In the genomic region with DNA sequence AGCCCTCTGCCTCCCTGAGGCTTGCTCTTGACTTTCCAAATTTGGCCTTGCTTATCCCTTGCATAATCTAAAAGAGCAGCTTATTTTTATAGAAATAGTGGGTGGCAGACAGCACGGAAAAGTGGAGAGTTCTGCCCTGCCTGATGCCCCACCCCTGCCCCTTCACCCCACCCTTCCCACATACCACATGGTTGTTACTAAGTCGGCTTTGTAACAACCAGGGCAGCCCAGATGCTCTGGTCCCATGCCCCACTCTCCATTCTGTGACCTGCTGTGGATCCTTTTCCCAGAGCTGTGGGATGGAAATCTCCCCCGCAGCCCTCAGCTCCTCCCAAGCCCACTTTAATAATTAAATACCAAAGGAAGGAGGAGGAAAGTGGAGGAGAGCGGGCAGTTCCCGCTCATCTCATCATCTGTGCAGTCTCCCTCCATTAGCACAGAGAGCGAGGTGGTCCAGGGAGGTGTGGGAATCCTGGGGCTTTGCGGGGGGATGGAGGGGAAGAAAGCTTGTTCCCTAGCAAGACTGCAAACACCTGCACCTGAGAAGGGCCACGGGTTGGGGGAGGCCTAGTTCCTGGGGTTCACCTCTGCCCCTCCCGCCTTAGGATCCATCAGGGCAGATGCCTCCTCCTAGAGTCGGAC, we compare ENCODE assay signal across 17 cellular contexts. TPM values are rescaled to one million over a fixed set of nuclear protein-coding genes. Genes with fewer than 3 reads are reported as not detected.
DNase-seq lines count a peak whose midpoint lies in the region; ATAC-seq and TF ChIP-seq lines count a peak whose summit lies in the region.
"Had no signal": no experiment of that assay in that cellular context is flagged by ENCODE, and none has a peak within 500 bp of the region (broad histone marks: within the 10 kb centered on the region; RNA-seq: fewer than 3 reads in every experiment).

No MANE protein-coding gene starts in this region.

- H2AFZ ChIP-seq in hepatocyte: no peak overlapping the region

- H3K4me3 ChIP-seq in right atrium auricular region (no peak overlapping the region), heart left ventricle (no peak overlapping the region), hepatocyte (no peak overlapping the region), prostate gland (no peak overlapping the region)

- H3K9me3 ChIP-seq in right atrium auricular region: no peaks in the 10 kb centered on the region
- H3K9me3 ChIP-seq in heart left ventricle: no peaks in the 10 kb centered on the region
- H3K9me3 ChIP-seq in hepatocyte (ENCODE audit: low read depth): no peaks in the 10 kb centered on the region
- no peaks in the 10 kb centered on the region for H3K9me3 ChIP-seq in prostate gland

- intact Hi-C loops in heart left ventricle (cut with DNase I): no loop called here
- intact Hi-C loops in prostate gland (cut with DNase I): no loop called here

- H3K27ac ChIP-seq in right atrium auricular region: peak overlapping the region; percentile 63 to 69
- H3K27ac ChIP-seq in heart left ventricle: peak overlapping the region in 1 of 12 donors; percentile 93
- no peak overlapping the region for H3K27ac ChIP-seq in hepatocyte
- peak overlapping the region; percentile 56 to 60 for H3K27ac ChIP-seq in prostate gland

- DNase-seq in right atrium auricular region (ENCODE audit: low spot score) (no peak), heart left ventricle (no peak), hepatocyte (ENCODE audit: low spot score) (peak; percentile 3), prostate gland (ENCODE audit: low spot score) (no peak), AG08396 (ENCODE audit: low spot score) (no peak), hypothalamus (lab: John Stamatoyannopoulos, UW) (no peak)
- DNase-seq: ACHN; activated CD4-positive, alpha-beta T cell treated with anti-CD3 and anti-CD28 coated beads, Interleukin-2, amount 50 U/mL, for 1 hour; activated T-cell treated with anti-CD3 and anti-CD28 coated beads, Interleukin-2, amount 50 U/mL, for 48 hours; NCI-H1436 treated with DMSO at 0.1 percent for 48 hours; NCI-H510A; small intestine; stimulated activated naive CD8-positive, alpha-beta T cell treated with anti-CD3 and anti-CD28 coated beads, Interleukin-15, amount 100 ng/mL, for 72 hours had no signal

- peaks cover 13% of the 10 kb centered on the region for H3K36me3 ChIP-seq in right atrium auricular region
- peaks cover 0 to 21% (median 0%) of the 10 kb centered on the region in 9 donors for H3K36me3 ChIP-seq in heart left ventricle
- H3K36me3 ChIP-seq in hepatocyte (replicated peaks; ENCODE audit: insufficient read depth, low read depth): no peaks in the 10 kb centered on the region
- H3K36me3 ChIP-seq in prostate gland: no peaks in the 10 kb centered on the region

- H3K4me2 ChIP-seq in hepatocyte: no peak overlapping the region

- no peaks in the 10 kb centered on the region for H4K20me1 ChIP-seq in hepatocyte (ENCODE audit: insufficient read depth, poor library complexity, severe bottlenecking)

- no peaks in the 10 kb centered on the region for H3K79me2 ChIP-seq in hepatocyte

- H3K27me3 ChIP-seq in right atrium auricular region (no peaks in the 10 kb centered on the region), heart left ventricle (no peaks in the 10 kb centered on the region), hepatocyte (no peaks in the 10 kb centered on the region), prostate gland (replicated peaks; ENCODE audit: insufficient read depth) (no peaks in the 10 kb centered on the region)

- no peak for TF ChIP-seq POLR2A in heart left ventricle (IDR thresholded peaks at IDR 0.05)
- no peak for TF ChIP-seq POLR2A in prostate gland (IDR thresholded peaks at IDR 0.05)

- no peak for TF ChIP-seq CTCF in right atrium auricular region (IDR thresholded peaks at IDR 0.05)
- no peak for TF ChIP-seq CTCF in heart left ventricle (IDR thresholded peaks at IDR 0.05)
- TF ChIP-seq CTCF in hepatocyte (IDR thresholded peaks at IDR 0.05; ENCODE audit: poor library complexity): no peak
- TF ChIP-seq CTCF in prostate gland (IDR thresholded peaks at IDR 0.05): no peak

- no peaks in the 10 kb centered on the region for H3K9me2 ChIP-seq in hepatocyte (replicated peaks; ENCODE audit: insufficient read depth)

- ATAC-seq in heart left ventricle: no peak
- ATAC-seq in HG02981 (IDR thresholded peaks at IDR 0.05; ENCODE audit: unreplicated experiment): no peak
- ATAC-seq in HG03378 (IDR thresholded peaks at IDR 0.05; ENCODE audit: unreplicated experiment): no peak
- ATAC-seq: stimulated activated naive CD8-positive, alpha-beta T cell treated with anti-CD3 and anti-CD28 coated beads, Interleukin-15, amount 100 ng/mL, for 72 hours had no signal

- WGBS in heart left ventricle, 4 donors: 78 to 88% (median 87%) methylated on average over 10 of the region's 10 CpGs
- 85% methylated on average over 10 of the region's 10 CpGs for WGBS in hepatocyte (ENCODE audit: low lambda C conversion rate, missing lambda C conversion rate)
- WGBS in prostate gland: 81% methylated on average over 10 of the region's 10 CpGs

- H3K4me1 ChIP-seq in right atrium auricular region (peaks cover 0 to 50% of the 10 kb centered on the region in 2 donors), heart left ventricle (peaks cover 0 to 23% (median 10%) of the 10 kb centered on the region in 12 donors), hepatocyte (ENCODE audit: insufficient read depth) (peaks cover 3% of the 10 kb centered on the region), prostate gland (replicated peaks) (peaks cover 6% of the 10 kb centered on the region)

RNA-seq across cellular contexts. Expression of gene MRGPRF, which starts 10.8 kb away (rescaled TPM):
- total RNA-seq in right atrium auricular region (10 to 100 TPM; 10.8 to 17.6 TPM), heart left ventricle (10 to 100 TPM in 1 of 9 donors, 1 to 10 TPM in 8; 1.6 to 13.1 (median 3.3) TPM), hepatocyte (6.5 TPM in 2 replicates), prostate gland (10 to 100 TPM; 20.0 to 53.3 TPM)
- polyA plus RNA-seq in heart left ventricle (1 to 10 TPM; 4.2 to 4.9 TPM), hepatocyte (7.5 and 12.1 TPM in 2 replicates)

RNA-seq across cellular contexts. Expression of gene MRGPRD, which starts 21.4 kb away (rescaled TPM):
- not detected for total RNA-seq in right atrium auricular region
- total RNA-seq in heart left ventricle: not detected
- polyA plus RNA-seq in heart left ventricle: not detected
- 0.32 TPM in 1 of 2 replicates, not detected in the other for total RNA-seq in hepatocyte
- polyA plus RNA-seq in hepatocyte: not detected in 2 replicates
- total RNA-seq in prostate gland: not detected
- total RNA-seq: epithelial cell of proximal tubule, lower leg skin had no signal

RNA-seq across cellular contexts. Expression of gene TPCN2, which starts 46.5 kb away (rescaled TPM):
- total RNA-seq in right atrium auricular region: 1 to 10 TPM; 4.2 to 5.3 TPM
- total RNA-seq in heart left ventricle: 10 to 100 TPM in 3 of 9 donors, 1 to 10 TPM in 6; 4.1 to 17.6 (median 7.5) TPM
- 10 to 100 TPM in 1 of 2 donors, 1 to 10 TPM in 1; 4.8 to 11.1 TPM for polyA plus RNA-seq in heart left ventricle
- 12.9 and 16.6 TPM in 2 replicates for total RNA-seq in hepatocyte
- 18.8 and 21.3 TPM in 2 replicates for polyA plus RNA-seq in hepatocyte
- 10 to 100 TPM; 17.6 to 31.0 TPM for total RNA-seq in prostate gland
